Comparison of ENCODE assay signal across 17 cellular contexts in the genomic region with DNA sequence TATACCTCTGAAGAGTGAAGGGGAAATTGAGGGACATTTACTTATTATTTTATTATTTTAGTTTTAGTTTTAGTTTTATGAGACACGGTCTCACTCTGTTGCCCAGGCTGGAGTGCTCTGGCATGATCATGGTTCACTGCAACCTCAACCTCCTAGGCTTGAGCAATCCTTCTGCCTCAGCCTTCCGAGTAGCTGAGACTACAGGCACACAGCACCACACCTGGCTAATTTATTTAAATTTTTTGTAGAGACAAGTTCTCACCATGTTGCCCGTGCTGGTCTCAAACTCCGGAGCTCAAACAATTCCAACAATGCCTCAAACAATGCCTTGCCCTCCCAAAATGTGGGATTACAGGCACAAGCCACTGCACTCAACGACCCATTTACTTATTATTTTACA.
DNase-seq lines count a peak whose midpoint lies in the region; ATAC-seq lines count a peak whose summit lies in the region.
"Had no signal": no experiment of that assay in that cellular context is flagged by ENCODE, and none has a peak within 500 bp of the region (broad histone marks: within the 10 kb centered on the region; RNA-seq: fewer than 3 reads in every experiment).

No MANE protein-coding gene starts in this region.

- H3K4me3 Mint-ChIP-seq in stimulated activated memory B cell treated with anti-CD40 and anti-IgM and Interleukin-4, amounts not matched to agents 10 μg/mL and 1 μg/mL and 100 μg/mL, for 72 hours: peak overlapping the region; percentile 51
- H3K4me3 Mint-ChIP-seq: activated CD8-positive, alpha-beta memory T cell treated with anti-CD3 and anti-CD28 coated beads, Interleukin-2, amount 10 ng/mL, durations not matched to agents 7 days and 5 days; dendritic cell treated with granulocyte-macrophage colony-stimulating factor and Interleukin-4, amounts not matched to agents 40 ng/mL and 50 ng/mL, for 4 days had no signal

- ATAC-seq in GM18868 (IDR thresholded peaks at IDR 0.05; ENCODE audit: unreplicated experiment) (peak; percentile 62), HG02610 (IDR thresholded peaks at IDR 0.05; ENCODE audit: unreplicated experiment) (peak; percentile 49), HG03571 (IDR thresholded peaks at IDR 0.05; ENCODE audit: unreplicated experiment) (peak; percentile 50), left lobe of liver (no peak), HG02970 (IDR thresholded peaks at IDR 0.05; ENCODE audit: low FRiP score, unreplicated experiment) (no peak)
- ATAC-seq in stimulated activated memory B cell treated with anti-CD40 and anti-IgM and Interleukin-4, amounts not matched to agents 10 μg/mL and 1 μg/mL and 100 μg/mL, for 72 hours: peak; percentile 60
- ATAC-seq: activated CD8-positive, alpha-beta memory T cell treated with anti-CD3 and anti-CD28 coated beads, Interleukin-2, amount 10 ng/mL, durations not matched to agents 7 days and 5 days; left cardiac atrium had no signal

- H3K27me3 Mint-ChIP-seq in stimulated activated memory B cell treated with anti-CD40 and anti-IgM and Interleukin-4, amounts not matched to agents 10 μg/mL and 1 μg/mL and 100 μg/mL, for 72 hours: no peaks in the 10 kb centered on the region
- H3K27me3 Mint-ChIP-seq: activated CD8-positive, alpha-beta memory T cell treated with anti-CD3 and anti-CD28 coated beads, Interleukin-2, amount 10 ng/mL, durations not matched to agents 7 days and 5 days; dendritic cell treated with granulocyte-macrophage colony-stimulating factor and Interleukin-4, amounts not matched to agents 40 ng/mL and 50 ng/mL, for 4 days had no signal

- H3K36me3 Mint-ChIP-seq in stimulated activated memory B cell treated with anti-CD40 and anti-IgM and Interleukin-4, amounts not matched to agents 10 μg/mL and 1 μg/mL and 100 μg/mL, for 72 hours: peaks cover 3% of the 10 kb centered on the region
- H3K36me3 Mint-ChIP-seq: activated CD8-positive, alpha-beta memory T cell treated with anti-CD3 and anti-CD28 coated beads, Interleukin-2, amount 10 ng/mL, durations not matched to agents 7 days and 5 days had no signal

- no peaks in the 10 kb centered on the region for H3K9me3 Mint-ChIP-seq in stimulated activated memory B cell treated with anti-CD40 and anti-IgM and Interleukin-4, amounts not matched to agents 10 μg/mL and 1 μg/mL and 100 μg/mL, for 72 hours

- DNase-seq in left lobe of liver (ENCODE audit: low spot score) (no peak), retina (no peak)
- DNase-seq: activated CD8-positive, alpha-beta memory T cell treated with anti-CD3 and anti-CD28 coated beads, Interleukin-2, amount 10 ng/mL, durations not matched to agents 7 days and 5 days; activated gamma-delta T cell treated with Interleukin-2 at 50 U/mL for 16 hours; DND-41; esophagus squamous epithelium; Kasumi-1; left cardiac atrium; NCI-H1694 treated with DMSO at 0.1 percent for 48 hours; NCI-H524; posterior cingulate gyrus had no signal

- peak overlapping the region; percentile 93 for H3K27ac Mint-ChIP-seq in stimulated activated memory B cell treated with anti-CD40 and anti-IgM and Interleukin-4, amounts not matched to agents 10 μg/mL and 1 μg/mL and 100 μg/mL, for 72 hours
- H3K27ac Mint-ChIP-seq: activated CD8-positive, alpha-beta memory T cell treated with anti-CD3 and anti-CD28 coated beads, Interleukin-2, amount 10 ng/mL, durations not matched to agents 7 days and 5 days; dendritic cell treated with granulocyte-macrophage colony-stimulating factor and Interleukin-4, amounts not matched to agents 40 ng/mL and 50 ng/mL, for 4 days had no signal

- H3K4me1 Mint-ChIP-seq in stimulated activated memory B cell treated with anti-CD40 and anti-IgM and Interleukin-4, amounts not matched to agents 10 μg/mL and 1 μg/mL and 100 μg/mL, for 72 hours: peaks cover 33% of the 10 kb centered on the region
- H3K4me1 Mint-ChIP-seq: activated CD8-positive, alpha-beta memory T cell treated with anti-CD3 and anti-CD28 coated beads, Interleukin-2, amount 10 ng/mL, durations not matched to agents 7 days and 5 days had no signal

Comparison
In these comparisons a context has a peak if more than half of its experiments do, and no peak if none do; other contexts are left out.
1. ATAC-seq: peak in GM18868 (single experiment), HG02610 (single experiment), HG03571 (single experiment) and stimulated activated memory B cell treated with anti-CD40 and anti-IgM and Interleukin-4, amounts not matched to agents 10 μg/mL and 1 μg/mL and 100 μg/mL, for 72 hours (single experiment); none in left lobe of liver (single experiment) and HG02970 (single experiment).